Comparison of ENCODE assay signal across 15 cellular contexts in genomic region chr16:14304891-14305459, GRCh38.
A peak's percentile ranks its signal among the peaks of the same experiment; 100 is the strongest.
DNase-seq lines count a peak whose midpoint lies in the region; ATAC-seq, FAIRE-seq and TF ChIP-seq lines count a peak whose summit lies in the region.
"Had no signal": no experiment of that assay in that cellular context is flagged by ENCODE, and none has a peak within 500 bp of the region (broad histone marks: within the 10 kb centered on the region; RNA-seq: fewer than 3 reads in every experiment).

No MANE protein-coding gene starts in this region.

- no peak for DNase-seq in activated naive CD8-positive, alpha-beta T cell treated with anti-CD3 and anti-CD28 coated beads, Interleukin-2, amount 10 ng/mL, durations not matched to agents 7 days and 5 days
- no peak for DNase-seq in activated naive CD8-positive, alpha-beta T cell treated with anti-CD3 and anti-CD28 coated beads for 36 hours
- DNase-seq in K562 (ENCODE audit: extremely low read depth in 1 of 4, low spot score in 3 of 4) (no peak), natural killer cell (no peak), type B pancreatic cell (ENCODE audit: extremely low spot score, unreplicated experiment) (no peak), COR-L47 (lab: John Stamatoyannopoulos, UW) (no peak), NCI-H2171 (lab: John Stamatoyannopoulos, UW) (no peak)
- DNase-seq in activated CD4-positive, alpha-beta T cell treated with anti-CD3 and anti-CD28 coated beads for 4 hours, result no peak
- DNase-seq: ACHN, colonic mucosa, NCI-H2227 treated with DMSO at 0.1 percent for 48 hours, thyroid gland had no signal

- 64% methylated on average over 11 of the region's 12 CpGs for WGBS in K562 (ENCODE audit: insufficient coverage, low coverage, missing lambda C conversion rate)

- no peak overlapping the region for H3K4me3 ChIP-seq in K562
- H3K4me3 ChIP-seq: thyroid gland had no signal

- peaks cover 24% of the 10 kb centered on the region for H3K27me3 Mint-ChIP-seq in activated naive CD8-positive, alpha-beta T cell treated with anti-CD3 and anti-CD28 coated beads, Interleukin-2, amount 10 ng/mL, durations not matched to agents 7 days and 5 days
- peaks cover 5% of the 10 kb centered on the region for H3K27me3 Mint-ChIP-seq in activated naive CD8-positive, alpha-beta T cell treated with anti-CD3 and anti-CD28 coated beads for 36 hours
- peaks cover 27 to 42% of the 10 kb centered on the region in 2 donors for H3K27me3 Mint-ChIP-seq in natural killer cell (ENCODE audit: low read depth in 2 of 2)
- H3K27me3 Mint-ChIP-seq in type B pancreatic cell, result peaks cover 45% of the 10 kb centered on the region

- H3K27me3 ChIP-seq in K562 (ENCODE audit: control insufficient read depth in 2 of 2, insufficient read depth in 2 of 2, low read length in 2 of 2), result no peaks in the 10 kb centered on the region
- H3K27me3 ChIP-seq: thyroid gland had no signal

- no peaks in the 10 kb centered on the region for H4K20me1 ChIP-seq in K562 (replicated peaks; ENCODE audit: control insufficient read depth, insufficient read depth, low read length)

- BruUV-seq in K562 (replicated peaks; lab: Mats Ljungman, UMichigan), result no TSS peak

- no peak for FAIRE-seq in K562 (lab: Jason Lieb, UNC)
- FAIRE-seq: D721Med, H1, RCC 7860 had no signal

- TF ChIP-seq EP300 in K562 (IDR thresholded peaks at IDR 0.05; ENCODE audit: low read length), result no peak

- TF ChIP-seq CTCF in K562 (IDR thresholded peaks at IDR 0.05 in 2 of 3, conservative IDR thresholded peaks at IDR 0.05 in 1 of 3; ENCODE audit: insufficient read depth in 2 of 3, low read depth in 1 of 3, low read length in 3 of 3) (no peak), natural killer cell (IDR thresholded peaks at IDR 0.05) (no peak), type B pancreatic cell (conservative IDR thresholded peaks at IDR 0.05) (no peak)

- POLR2A ChIA-PET in activated naive CD8-positive, alpha-beta T cell treated with anti-CD3 and anti-CD28 coated beads, Interleukin-2, amount 10 ng/mL, durations not matched to agents 7 days and 5 days (lab: Charles Lee), result no interaction called here
- POLR2A ChIA-PET in K562 (lab: Yijun Ruan, JAX), result interaction anchor here (1.0 to 1.4 kb wide), 2 partner anchors 8 to 21 kb away, joined by 3 read pairs; no protein-coding TSS in a partner anchor

- no peaks in the 10 kb centered on the region for H3K9me1 ChIP-seq in K562 (ENCODE audit: control insufficient read depth, insufficient read depth, low read length)

- intact Hi-C loops in K562 (cut with micrococcal nuclease) (no loop called here), natural killer cell (cut with micrococcal nuclease) (no loop called here)

- CTCF ChIA-PET in K562 (lab: Yijun Ruan, JAX; ENCODE audit: low intra/inter-chr PET ratio), result no interaction called here

- TF ChIP-seq POLR2A in K562 (conservative IDR thresholded peaks at IDR 0.05), result no peak

- no peak for TF ChIP-seq RAD21 in K562 (CRISPR knock-in tag; conservative IDR thresholded peaks at IDR 0.05 in 1 of 2, IDR thresholded peaks at IDR 0.05 in 1 of 2)

- in situ Hi-C loops in K562 (cut with MboI), result no loop called here

- peak overlapping the region; percentile 10 for H3K4me3 Mint-ChIP-seq in activated naive CD8-positive, alpha-beta T cell treated with anti-CD3 and anti-CD28 coated beads, Interleukin-2, amount 10 ng/mL, durations not matched to agents 7 days and 5 days
- H3K4me3 Mint-ChIP-seq in activated naive CD8-positive, alpha-beta T cell treated with anti-CD3 and anti-CD28 coated beads for 36 hours, result no peak overlapping the region
- H3K4me3 Mint-ChIP-seq in natural killer cell, result peak overlapping the region; percentile 13
- H3K4me3 Mint-ChIP-seq in type B pancreatic cell, result peak overlapping the region; percentile 86

- H3K27ac Mint-ChIP-seq in activated naive CD8-positive, alpha-beta T cell treated with anti-CD3 and anti-CD28 coated beads, Interleukin-2, amount 10 ng/mL, durations not matched to agents 7 days and 5 days, result no peak overlapping the region
- H3K27ac Mint-ChIP-seq in activated naive CD8-positive, alpha-beta T cell treated with anti-CD3 and anti-CD28 coated beads for 36 hours, result no peak overlapping the region
- H3K27ac Mint-ChIP-seq in natural killer cell (no peak overlapping the region), type B pancreatic cell (no peak overlapping the region)

- peaks cover 77% of the 10 kb centered on the region for H3K79me2 ChIP-seq in K562 (ENCODE audit: control insufficient read depth, insufficient read depth, low read length)

- H3K4me2 ChIP-seq in K562 (ENCODE audit: insufficient read depth, low read length), result peak overlapping the region; percentile 26; the same call in 1 of the 2 replicates

- H3K4me1 Mint-ChIP-seq in activated naive CD8-positive, alpha-beta T cell treated with anti-CD3 and anti-CD28 coated beads, Interleukin-2, amount 10 ng/mL, durations not matched to agents 7 days and 5 days, result peaks cover 17% of the 10 kb centered on the region
- H3K4me1 Mint-ChIP-seq in activated naive CD8-positive, alpha-beta T cell treated with anti-CD3 and anti-CD28 coated beads for 36 hours, result peaks cover 36% of the 10 kb centered on the region
- H3K4me1 Mint-ChIP-seq in natural killer cell (peaks cover 15 to 30% of the 10 kb centered on the region in 2 donors), type B pancreatic cell (ENCODE audit: unreplicated experiment) (peaks cover 52% of the 10 kb centered on the region)

- no peaks in the 10 kb centered on the region for H3K9me3 ChIP-seq in K562 (replicated peaks; ENCODE audit: control insufficient read depth, insufficient read depth, low read depth, low read length)
- H3K9me3 ChIP-seq: colonic mucosa, thyroid gland had no signal

- no peaks in the 10 kb centered on the region for H3K9me3 Mint-ChIP-seq in activated naive CD8-positive, alpha-beta T cell treated with anti-CD3 and anti-CD28 coated beads, Interleukin-2, amount 10 ng/mL, durations not matched to agents 7 days and 5 days
- no peaks in the 10 kb centered on the region for H3K9me3 Mint-ChIP-seq in activated naive CD8-positive, alpha-beta T cell treated with anti-CD3 and anti-CD28 coated beads for 36 hours
- H3K9me3 Mint-ChIP-seq in natural killer cell (no peaks in the 10 kb centered on the region), type B pancreatic cell (no peaks in the 10 kb centered on the region)

- peak overlapping the region; percentile 25; the same call in 1 of the 2 replicates for H2AFZ ChIP-seq in K562 (ENCODE audit: low read depth, low read length)

- H3K36me3 Mint-ChIP-seq in activated naive CD8-positive, alpha-beta T cell treated with anti-CD3 and anti-CD28 coated beads, Interleukin-2, amount 10 ng/mL, durations not matched to agents 7 days and 5 days, result no peaks in the 10 kb centered on the region
- no peaks in the 10 kb centered on the region for H3K36me3 Mint-ChIP-seq in activated naive CD8-positive, alpha-beta T cell treated with anti-CD3 and anti-CD28 coated beads for 36 hours
- no peaks in the 10 kb centered on the region for H3K36me3 Mint-ChIP-seq in natural killer cell
- H3K36me3 Mint-ChIP-seq in type B pancreatic cell, result peaks cover 4% of the 10 kb centered on the region

- no peaks in the 10 kb centered on the region; the same call in 2 of the 3 replicates for H3K36me3 ChIP-seq in K562 (ENCODE audit: control insufficient read depth, insufficient read depth, low read length)
- H3K36me3 ChIP-seq: colonic mucosa, thyroid gland had no signal

- no peak for ATAC-seq in activated naive CD8-positive, alpha-beta T cell treated with anti-CD3 and anti-CD28 coated beads, Interleukin-2, amount 10 ng/mL, durations not matched to agents 7 days and 5 days (ENCODE audit: low read depth)
- ATAC-seq in K562 (no peak), natural killer cell (no peak)

- H3K9ac ChIP-seq in K562 (ENCODE audit: insufficient read depth in 1 of 2, low read depth in 2 of 2, low read length in 2 of 2), result peak overlapping the region in 1 of 2 experiments; percentile 35; a peak in 1 of 4 replicates

- peaks cover 35 to 57% of the 10 kb centered on the region in 2 experiments for H3K4me1 ChIP-seq in K562 (replicated peaks in 1 of 2; ENCODE audit: control insufficient read depth in 2 of 2, insufficient read depth in 2 of 2, low read length in 2 of 2)
- H3K4me1 ChIP-seq: colonic mucosa had no signal

- H3K27ac ChIP-seq in K562 (ENCODE audit: extremely low read depth, low read depth, low read length), result 0 out of 3 replicates have a peak overlapping the region, but pooled peaks have one; percentile 9
- H3K27ac ChIP-seq: colonic mucosa had no signal

TF ChIP-seq in K562, 482 proteins besides CTCF, POLR2A, EP300 and RAD21:
- TF ChIP-seq MAFK (IDR thresholded peaks at IDR 0.05; ENCODE audit: low read length) (peak; percentile 37; the same call in 1 of the 2 replicates), TFAP4 (CRISPR knock-in tag; IDR thresholded peaks at IDR 0.05; ENCODE audit: borderline replicate concordance) (no peak), ZNF133 (CRISPR knock-in tag; IDR thresholded peaks at IDR 0.05) (no peak), XRCC3 (IDR thresholded peaks at IDR 0.05) (no peak), C11orf30 (IDR thresholded peaks at IDR 0.05; ENCODE audit: low read depth) (peak; percentile 79), ZNF316 (IDR thresholded peaks at IDR 0.05) (peak; percentile 85)
